ENCODE assay signal across 23 cellular contexts in genomic region chr11:56817661-56818060, GRCh38.
"Had no signal": no experiment of that assay in that cellular context is flagged by ENCODE, and none has a peak within 500 bp of the region (broad histone marks: within the 10 kb centered on the region; RNA-seq: fewer than 3 reads in every experiment).

No MANE protein-coding gene starts in this region.

- H3K4me3 ChIP-seq: heart right ventricle, lower lobe of right lung, psoas muscle, right atrium auricular region, thoracic aorta, upper lobe of left lung had no signal

- H3K9me3 ChIP-seq: heart right ventricle, lower lobe of right lung, psoas muscle, right atrium auricular region, thoracic aorta, upper lobe of left lung had no signal

- H3K27me3 ChIP-seq: right atrium auricular region, upper lobe of left lung had no signal

- H3K4me1 Mint-ChIP-seq: activated naive CD8-positive, alpha-beta T cell treated with anti-CD3 and anti-CD28 coated beads, Interleukin-2, amount 10 ng/mL, durations not matched to agents 7 days and 5 days; natural killer cell had no signal

- DNase-seq: activated CD8-positive, alpha-beta memory T cell treated with anti-CD3 and anti-CD28 coated beads for 24 hours; activated CD8-positive, alpha-beta memory T cell treated with anti-CD3 and anti-CD28 coated beads, Interleukin-2, amount 50 U/mL, for 48 hours; activated effector memory CD4-positive, alpha-beta T cell treated with Interleukin-2 at 50 U/mL for 16 hours; activated naive CD4-positive, alpha-beta T cell treated with anti-CD3 and anti-CD28 coated beads for 36 hours; activated naive CD8-positive, alpha-beta T cell treated with anti-CD3 and anti-CD28 coated beads, Interleukin-2, amount 10 ng/mL, durations not matched to agents 7 days and 5 days; activated T-cell treated with anti-CD3 and anti-CD28 coated beads, Interleukin-2, amount 50 U/mL, for 4 hours; amniotic stem cell; cerebellar nuclear complex; cortex of kidney; heart right ventricle; kidney; lower lobe of right lung; natural killer cell; psoas muscle; stimulated activated CD4-positive, alpha-beta T cell treated with anti-CD3 and anti-CD28 coated beads, Interleukin-4, amount 100 ng/mL, for 24 hours; stimulated activated naive CD4-positive, alpha-beta T cell treated with Interleukin-2 at 50 U/mL for 16 hours; T-helper 1 cell; upper lobe of left lung; WERI-Rb-1 had no signal

- H3K4me3 Mint-ChIP-seq: activated naive CD4-positive, alpha-beta T cell treated with anti-CD3 and anti-CD28 coated beads for 36 hours; activated naive CD8-positive, alpha-beta T cell treated with anti-CD3 and anti-CD28 coated beads, Interleukin-2, amount 10 ng/mL, durations not matched to agents 7 days and 5 days; activated T-cell treated with anti-CD3 and anti-CD28 coated beads, Interleukin-2, amount 50 U/mL, for 4 hours; natural killer cell had no signal

- H3K27ac Mint-ChIP-seq: activated naive CD4-positive, alpha-beta T cell treated with anti-CD3 and anti-CD28 coated beads for 36 hours; activated naive CD8-positive, alpha-beta T cell treated with anti-CD3 and anti-CD28 coated beads, Interleukin-2, amount 10 ng/mL, durations not matched to agents 7 days and 5 days; natural killer cell had no signal

- H3K27ac ChIP-seq: heart right ventricle, lower lobe of right lung, psoas muscle, right atrium auricular region, thoracic aorta, upper lobe of left lung, WERI-Rb-1 had no signal

- H3K4me1 ChIP-seq: heart right ventricle, lower lobe of right lung, psoas muscle, right atrium auricular region, upper lobe of left lung had no signal

- H3K9me3 Mint-ChIP-seq: activated naive CD4-positive, alpha-beta T cell treated with anti-CD3 and anti-CD28 coated beads for 36 hours; activated naive CD8-positive, alpha-beta T cell treated with anti-CD3 and anti-CD28 coated beads, Interleukin-2, amount 10 ng/mL, durations not matched to agents 7 days and 5 days had no signal

- ATAC-seq: activated T-cell treated with anti-CD3 and anti-CD28 coated beads, Interleukin-2, amount 50 U/mL, for 4 hours; heart right ventricle; left lobe of liver; lower lobe of right lung; natural killer cell; psoas muscle had no signal

- FAIRE-seq: kidney, TTC549 had no signal

- H3K36me3 ChIP-seq: heart right ventricle, lower lobe of right lung, right atrium auricular region, thoracic aorta, upper lobe of left lung, WERI-Rb-1 had no signal

- H3K36me3 Mint-ChIP-seq: activated naive CD8-positive, alpha-beta T cell treated with anti-CD3 and anti-CD28 coated beads, Interleukin-2, amount 10 ng/mL, durations not matched to agents 7 days and 5 days; natural killer cell had no signal
